Comparison of ENCODE assay signal across 10 cellular contexts in the genomic region with DNA sequence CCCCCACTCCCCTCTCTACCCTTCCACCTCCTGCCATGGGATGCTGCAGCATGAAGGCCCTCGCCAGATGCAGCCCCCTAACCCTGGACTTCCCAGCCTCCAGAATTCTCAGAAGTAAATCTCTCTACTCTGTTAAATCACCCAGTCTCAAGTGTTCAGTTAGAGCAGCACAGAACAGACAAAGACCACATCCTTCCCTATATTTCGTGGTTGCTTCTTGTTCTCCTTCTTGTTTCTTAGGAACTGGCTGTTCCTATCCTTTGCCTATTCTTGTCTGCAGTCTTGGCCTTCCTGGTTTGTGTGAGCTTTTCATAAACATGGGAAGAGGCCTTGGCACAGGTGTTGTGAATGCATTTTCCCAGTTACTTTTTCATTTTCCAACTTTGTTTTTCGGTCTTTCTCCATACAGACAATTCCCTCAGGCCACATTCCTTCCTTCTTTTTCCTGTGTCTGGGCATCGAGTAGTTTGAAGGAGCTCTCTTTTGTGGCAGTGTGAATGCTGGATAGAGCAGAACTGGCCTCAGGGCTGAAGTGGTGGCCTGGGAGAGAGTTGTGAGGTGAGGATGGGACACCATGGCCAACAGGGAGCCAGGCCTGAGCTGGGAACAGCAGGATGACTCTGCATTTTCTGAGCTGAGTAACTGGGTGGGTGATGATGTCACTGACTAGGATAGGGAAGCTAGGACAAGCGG. TPM values are rescaled to one million over a fixed set of nuclear protein-coding genes. Genes with fewer than 3 reads are reported as not detected.
DNase-seq lines count a peak whose midpoint lies in the region; ATAC-seq, FAIRE-seq and TF ChIP-seq lines count a peak whose summit lies in the region.
"Had no signal": no experiment of that assay in that cellular context is flagged by ENCODE, and none has a peak within 500 bp of the region (broad histone marks: within the 10 kb centered on the region; RNA-seq: fewer than 3 reads in every experiment).

No MANE protein-coding gene starts in this region.

- ATAC-seq in SK-N-SH treated with all-trans-retinoic acid at 6 μM for 48 hours (no peak), gastroesophageal sphincter (no peak)

- H4K20me1 ChIP-seq in SK-N-SH (ENCODE audit: insufficient read depth) = no peaks in the 10 kb centered on the region

- no peak for TF ChIP-seq RAD21 in SK-N-SH (IDR thresholded peaks at IDR 0.05; ENCODE audit: low read length)

- no peaks in the 10 kb centered on the region for H3K36me3 ChIP-seq in SK-N-SH (replicated peaks in 1 of 2; ENCODE audit: control insufficient read depth in 1 of 2, insufficient read depth in 2 of 2, low read length in 1 of 2)
- H3K36me3 ChIP-seq in gastroesophageal sphincter = no peaks in the 10 kb centered on the region
- H3K36me3 ChIP-seq in ovary = no peaks in the 10 kb centered on the region

- no peak overlapping the region for H3K9ac ChIP-seq in SK-N-SH

- H3K27me3 ChIP-seq in SK-N-SH (ENCODE audit: insufficient read depth) = no peaks in the 10 kb centered on the region
- H3K27me3 ChIP-seq in gastroesophageal sphincter = no peaks in the 10 kb centered on the region
- no peaks in the 10 kb centered on the region for H3K27me3 ChIP-seq in ovary

- TF ChIP-seq POLR2A in gastroesophageal sphincter (IDR thresholded peaks at IDR 0.05) (no peak), ovary (IDR thresholded peaks at IDR 0.05) (no peak)

- no peaks in the 10 kb centered on the region for H3F3A ChIP-seq in SK-N-SH (replicated peaks; ENCODE audit: insufficient read depth)

- CTCF ChIA-PET in SK-N-SH (lab: Yijun Ruan, JAX) = interaction anchor here (0.7 to 20.6 kb wide), 6 partner anchors 8 to 95 kb away, joined by 4 to 646 read pairs (median 70); partner anchors contain the start of gene KRT9

- no peak overlapping the region for H3K4me2 ChIP-seq in SK-N-SH

- POLR2A ChIA-PET in SK-N-SH (lab: Yijun Ruan, JAX) = no interaction called here

- H3K4me3 ChIP-seq in SK-N-SH (ENCODE audit: low read depth in 2 of 2, low read length in 1 of 2) (no peak overlapping the region), gastroesophageal sphincter (no peak overlapping the region), ovary (no peak overlapping the region)

- H3K4me1 ChIP-seq in SK-N-SH (ENCODE audit: control insufficient read depth in 1 of 2, insufficient read depth in 2 of 2, low read depth in 1 of 2, low read length in 1 of 2) = peaks cover 0 to 15% of the 10 kb centered on the region in 2 experiments; a peak in 1 of 4 replicates
- H3K4me1 ChIP-seq in gastroesophageal sphincter = peaks cover 0 to 29% (median 5%) of the 10 kb centered on the region in 3 donors
- H3K4me1 ChIP-seq in ovary (ENCODE audit: insufficient read depth) = peaks cover 4% of the 10 kb centered on the region

- no peaks in the 10 kb centered on the region for H3K9me2 ChIP-seq in SK-N-SH

- no peak for TF ChIP-seq CTCF in SK-N-SH (IDR thresholded peaks at IDR 0.05)
- TF ChIP-seq CTCF in VCaP (conservative IDR thresholded peaks at IDR 0.05) = no peak
- no peak for TF ChIP-seq CTCF in gastroesophageal sphincter (IDR thresholded peaks at IDR 0.05)
- no peak for TF ChIP-seq CTCF in ovary (IDR thresholded peaks at IDR 0.05)

- H3K9me3 ChIP-seq in SK-N-SH (no peaks in the 10 kb centered on the region), gastroesophageal sphincter (no peaks in the 10 kb centered on the region), ovary (no peaks in the 10 kb centered on the region)

- FAIRE-seq in urothelium cell line (lab: Jason Lieb, UNC) = peak; percentile 65

- WGBS in SK-N-SH (ENCODE audit: low lambda C conversion rate) = 93% methylated on average over 5 of the region's 5 CpGs
- 81 to 89% methylated on average over 3 of the region's 5 CpGs for WGBS in gastroesophageal sphincter (ENCODE audit: low coverage in 1 of 2), 2 donors
- 76 to 83% (median 80%) methylated on average over 5 of the region's 5 CpGs for WGBS in ovary, 3 donors

- H3K79me2 ChIP-seq in SK-N-SH (ENCODE audit: insufficient read depth) = no peaks in the 10 kb centered on the region

- no peak for TF ChIP-seq EP300 in SK-N-SH (IDR thresholded peaks at IDR 0.05; ENCODE audit: borderline replicate concordance in 1 of 2, low read depth in 1 of 2, low read length in 1 of 2)
- no peak for TF ChIP-seq EP300 in gastroesophageal sphincter (IDR thresholded peaks at IDR 0.05)
- no peak for TF ChIP-seq EP300 in ovary (IDR thresholded peaks at IDR 0.05)

- intact Hi-C loops in ovary (cut with DNase I) = loop anchor here (5.0 to 10.0 kb wide), 3 partner anchors 93 to 741 kb away; no protein-coding TSS in a partner anchor

- DNase-seq in SK-N-SH (no peak), urothelium cell line (ENCODE audit: low spot score) (no peak), ovary (no peak), NCI-H446 (lab: John Stamatoyannopoulos, UW) (no peak)
- no peak for DNase-seq in activated CD4-positive, alpha-beta T cell treated with anti-CD3 and anti-CD28 coated beads, Interleukin-2, amount 50 U/mL, for 4 hours
- DNase-seq: activated CD4-positive, alpha-beta memory T cell treated with anti-CD3 and anti-CD28 coated beads, Interleukin-2, amount 10 ng/mL, durations not matched to agents 7 days and 5 days; NCI-H69 had no signal

- no peak overlapping the region for H3K27ac ChIP-seq in SK-N-SH (ENCODE audit: low read depth in 2 of 2, low read length in 1 of 2)
- peak overlapping the region; percentile 17; the same call in 1 of the 2 replicates for H3K27ac ChIP-seq in VCaP
- H3K27ac ChIP-seq in gastroesophageal sphincter = peak overlapping the region in 3 of 4 donors; percentile 7 to 35 (median 25)
- no peak overlapping the region for H3K27ac ChIP-seq in ovary

- H2AFZ ChIP-seq in SK-N-SH (ENCODE audit: low read depth) = 0 out of 2 replicates have a peak overlapping the region, but pooled peaks have one; percentile 44

TF ChIP-seq in SK-N-SH, 30 proteins besides CTCF, POLR2A, EP300 and RAD21 (continues in another document):
- TF ChIP-seq MXI1 (IDR thresholded peaks at IDR 0.05; ENCODE audit: low read depth, low read length) (no peak), RCOR1 (IDR thresholded peaks at IDR 0.05; ENCODE audit: low read length) (no peak), NRF1 (IDR thresholded peaks at IDR 0.05; ENCODE audit: low read depth, low read length) (no peak), TEAD4 (IDR thresholded peaks at IDR 0.05; ENCODE audit: borderline replicate concordance, insufficient read depth) (no peak), FOXJ3 (CRISPR knock-in tag; IDR thresholded peaks at IDR 0.05) (no peak), FOXM1 (IDR thresholded peaks at IDR 0.05; ENCODE audit: low read depth) (no peak)
- TF ChIP-seq, protein P1, sequence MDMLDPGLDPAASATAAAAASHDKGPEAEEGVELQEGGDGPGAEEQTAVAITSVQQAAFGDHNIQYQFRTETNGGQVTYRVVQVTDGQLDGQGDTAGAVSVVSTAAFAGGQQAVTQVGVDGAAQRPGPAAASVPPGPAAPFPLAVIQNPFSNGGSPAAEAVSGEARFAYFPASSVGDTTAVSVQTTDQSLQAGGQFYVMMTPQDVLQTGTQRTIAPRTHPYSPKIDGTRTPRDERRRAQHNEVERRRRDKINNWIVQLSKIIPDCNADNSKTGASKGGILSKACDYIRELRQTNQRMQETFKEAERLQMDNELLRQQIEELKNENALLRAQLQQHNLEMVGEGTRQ (IDR thresholded peaks at IDR 0.05; ENCODE audit: borderline replicate concordance, low read depth, low read length) = no peak

TF ChIP-seq in SK-N-SH treated with all-trans-retinoic acid at 6 μM for 48 hours, 23 proteins besides CTCF, POLR2A, EP300 and RAD21 (continues in another document):
- TF ChIP-seq ARNTL (CRISPR knock-in tag; IDR thresholded peaks at IDR 0.05; ENCODE audit: borderline replicate concordance, low read depth) (no peak), ESRRG (CRISPR knock-in tag; IDR thresholded peaks at IDR 0.05) (no peak), ISL1 (CRISPR knock-in tag; IDR thresholded peaks at IDR 0.05) (no peak)

RNA-seq across cellular contexts. Expression of gene KRT17, which starts 21.1 kb away (rescaled TPM):
- polyA plus RNA-seq in SK-N-SH (2012; rRNA removed) (0.19 and 0.39 TPM in 2 replicates), ovary (under 1 TPM in 1 of 2 donors, not detected in 1; 0.29 TPM)
- 0.13 and 0.14 TPM in 2 replicates for polyA plus RNA-seq in SK-N-SH (2012; cell fraction: cytosol; rRNA removed)
- polyA plus RNA-seq in SK-N-SH (2012; cell fraction: nucleus; rRNA removed) = 0.23 TPM in 1 of 2 replicates, not detected in the other
- total RNA-seq in gastroesophageal sphincter (10 to 100 TPM in 2 of 4 donors, 1 to 10 TPM in 1, not detected in 1; 7.0 to 18.5 (median 17.4) TPM), ovary (10 to 100 TPM in 2 of 7 donors, 1 to 10 TPM in 1, under 1 TPM in 2, not detected in 2; 0.42 to 17.8 (median 2.7) TPM)
- total RNA-seq: activated CD4-positive, alpha-beta memory T cell treated with anti-CD3 and anti-CD28 coated beads, Interleukin-2, amount 10 ng/mL, durations not matched to agents 7 days and 5 days had no signal

RNA-seq across cellular contexts. Expression of gene KRT16, which starts 33.0 kb away (rescaled TPM):
- polyA plus RNA-seq in SK-N-SH (2012; rRNA removed) (not detected in 2 replicates), ovary (not detected)
- not detected in 2 replicates for polyA plus RNA-seq in SK-N-SH (2012; cell fraction: cytosol; rRNA removed)
- not detected in 2 replicates for polyA plus RNA-seq in SK-N-SH (2012; cell fraction: nucleus; rRNA removed)
- total RNA-seq in gastroesophageal sphincter (10 to 100 TPM in 2 of 4 donors, 1 to 10 TPM in 2; 1.1 to 78.8 (median 13.5) TPM), ovary (1 to 10 TPM in 1 of 7 donors, not detected in 6; 1.0 TPM)
- total RNA-seq: activated CD4-positive, alpha-beta memory T cell treated with anti-CD3 and anti-CD28 coated beads, Interleukin-2, amount 10 ng/mL, durations not matched to agents 7 days and 5 days had no signal

RNA-seq across cellular contexts. Expression of gene EIF1, which starts 43.2 kb away (rescaled TPM):
- polyA plus RNA-seq in SK-N-SH (2012; rRNA removed) = 300 and 336 TPM in 2 replicates
- polyA plus RNA-seq in SK-N-SH (2012; cell fraction: cytosol; rRNA removed) = 360 and 565 TPM in 2 replicates
- 300 and 460 TPM in 2 replicates for polyA plus RNA-seq in SK-N-SH (2012; cell fraction: nucleus; rRNA removed)
- total RNA-seq in gastroesophageal sphincter = 100 to 1,000 TPM; 224 to 331 (median 270) TPM
- total RNA-seq in ovary = 1,000 to 10,000 TPM in 1 of 7 donors, 100 to 1,000 TPM in 6; 270 to 1,292 (median 813) TPM
- polyA plus RNA-seq in ovary = 1,000 to 10,000 TPM in 1 of 2 donors, 100 to 1,000 TPM in 1; 641 to 1,340 TPM

RNA-seq across cellular contexts. Expression of gene KRT14, which starts 58.8 kb away (rescaled TPM):
- polyA plus RNA-seq in SK-N-SH (2012; rRNA removed) = not detected in 2 replicates
- polyA plus RNA-seq in SK-N-SH (2012; cell fraction: cytosol; rRNA removed) = not detected in 2 replicates
- polyA plus RNA-seq in SK-N-SH (2012; cell fraction: nucleus; rRNA removed) = 0.04 TPM in 1 of 2 replicates, not detected in the other
- total RNA-seq in gastroesophageal sphincter = 100 to 1,000 TPM in 1 of 4 donors, 10 to 100 TPM in 1, 1 to 10 TPM in 1, not detected in 1; 1.4 to 105 (median 41.1) TPM
- total RNA-seq in ovary = 1 to 10 TPM in 1 of 7 donors, under 1 TPM in 2, not detected in 4; 0.38 to 1.1 (median 0.75) TPM
- not detected for polyA plus RNA-seq in ovary
- total RNA-seq: activated CD4-positive, alpha-beta memory T cell treated with anti-CD3 and anti-CD28 coated beads, Interleukin-2, amount 10 ng/mL, durations not matched to agents 7 days and 5 days had no signal

Comparison
In these comparisons a context has a peak if more than half of its experiments do, and no peak if none do; other contexts are left out.
1. H3K27ac ChIP-seq: peak in VCaP (single experiment) and gastroesophageal sphincter (3 of 4); none in SK-N-SH (0 of 2) and ovary (0 of 2).